11 cellular contexts compared by ENCODE assay signal in genomic region chr6:158571826-158572652, GRCh38. TPM values are rescaled to one million over a fixed set of nuclear protein-coding genes. Genes with fewer than 3 reads are reported as not detected.
DNase-seq lines count a peak whose midpoint lies in the region; ATAC-seq lines count a peak whose summit lies in the region.
"Had no signal": no experiment of that assay in that cellular context is flagged by ENCODE, and none has a peak within 500 bp of the region (broad histone marks: within the 10 kb centered on the region; RNA-seq: fewer than 3 reads in every experiment).

No MANE protein-coding gene starts in this region.

- peak overlapping the region; percentile 25 for H3K4me3 Mint-ChIP-seq in activated T-helper 17 cell treated with anti-CD3 and anti-CD28 coated beads, Interleukin-2, amount 50 U/mL, for 72 hours
- H3K4me3 Mint-ChIP-seq: activated B cell treated with CpG ODN at 0.5 μM for 24 hours had no signal

- H3K4me1 Mint-ChIP-seq in activated T-helper 17 cell treated with anti-CD3 and anti-CD28 coated beads, Interleukin-2, amount 50 U/mL, for 72 hours, result peaks cover 44% of the 10 kb centered on the region

- ATAC-seq in activated T-helper 17 cell treated with anti-CD3 and anti-CD28 coated beads, Interleukin-2, amount 50 U/mL, for 72 hours (replicated peaks), result no peak
- ATAC-seq in HG03565 (IDR thresholded peaks at IDR 0.05; ENCODE audit: unreplicated experiment), result no peak
- ATAC-seq: activated naive CD4-positive, alpha-beta T cell treated with anti-CD3 and anti-CD28 coated beads, Interleukin-2, amount 50 U/mL, for 72 hours had no signal

- peak overlapping the region; percentile 68 for H3K27ac Mint-ChIP-seq in activated T-helper 17 cell treated with anti-CD3 and anti-CD28 coated beads, Interleukin-2, amount 50 U/mL, for 72 hours
- H3K27ac Mint-ChIP-seq: activated B cell treated with CpG ODN at 0.5 μM for 24 hours had no signal

- H3K9me3 Mint-ChIP-seq in activated T-helper 17 cell treated with anti-CD3 and anti-CD28 coated beads, Interleukin-2, amount 50 U/mL, for 72 hours, result no peaks in the 10 kb centered on the region
- H3K9me3 Mint-ChIP-seq: activated naive CD4-positive, alpha-beta T cell treated with anti-CD3 and anti-CD28 coated beads, Interleukin-2, amount 50 U/mL, for 72 hours had no signal

- peaks cover 71% of the 10 kb centered on the region for H3K36me3 Mint-ChIP-seq in activated T-helper 17 cell treated with anti-CD3 and anti-CD28 coated beads, Interleukin-2, amount 50 U/mL, for 72 hours (ENCODE audit: low read depth)

- H3K27me3 Mint-ChIP-seq in activated T-helper 17 cell treated with anti-CD3 and anti-CD28 coated beads, Interleukin-2, amount 50 U/mL, for 72 hours, result no peaks in the 10 kb centered on the region
- H3K27me3 Mint-ChIP-seq: activated B cell treated with CpG ODN at 0.5 μM for 24 hours had no signal

- DNase-seq in HuH-7 (ENCODE audit: low spot score) (peak; percentile 80), islet precursor cell (peak; percentile 55), renal cortical epithelial cell (ENCODE audit: low read depth) (peak; percentile 48), NCI-H2227 treated with DMSO at 0.1 percent for 48 hours (lab: John Stamatoyannopoulos, UW) (no peak)
- no peak for DNase-seq in stimulated activated CD4-positive, alpha-beta T cell treated with anti-CD3 and anti-CD28 coated beads, Interleukin-2, amount 100 ng/mL, for 48 hours
- DNase-seq: activated B cell treated with CpG ODN at 0.5 μM for 24 hours; NCI-H1930; stimulated activated CD4-positive, alpha-beta T cell treated with anti-CD3 and anti-CD28 coated beads, Interleukin-15, amount 100 ng/mL, for 24 hours had no signal

RNA-seq across cellular contexts. Expression of gene TMEM181, which starts 12.1 kb away (rescaled TPM):
- 10 to 100 TPM; 11.8 to 16.4 TPM for total RNA-seq in activated T-helper 17 cell treated with anti-CD3 and anti-CD28 coated beads, Interleukin-2, amount 50 U/mL, for 72 hours
- total RNA-seq in renal cortical epithelial cell, result 25.0 and 40.2 TPM in 2 replicates

Comparison
In these comparisons a context has a peak if more than half of its experiments do, and no peak if none do; other contexts are left out.
1. DNase-seq: peak in HuH-7 (single experiment), islet precursor cell (single experiment) and renal cortical epithelial cell (single experiment); none in NCI-H2227 treated with DMSO at 0.1 percent for 48 hours (single experiment) and stimulated activated CD4-positive, alpha-beta T cell treated with anti-CD3 and anti-CD28 coated beads, Interleukin-2, amount 100 ng/mL, for 48 hours (0 of 2).